Comparison of ENCODE assay signal across 26 cellular contexts in the genomic region with DNA sequence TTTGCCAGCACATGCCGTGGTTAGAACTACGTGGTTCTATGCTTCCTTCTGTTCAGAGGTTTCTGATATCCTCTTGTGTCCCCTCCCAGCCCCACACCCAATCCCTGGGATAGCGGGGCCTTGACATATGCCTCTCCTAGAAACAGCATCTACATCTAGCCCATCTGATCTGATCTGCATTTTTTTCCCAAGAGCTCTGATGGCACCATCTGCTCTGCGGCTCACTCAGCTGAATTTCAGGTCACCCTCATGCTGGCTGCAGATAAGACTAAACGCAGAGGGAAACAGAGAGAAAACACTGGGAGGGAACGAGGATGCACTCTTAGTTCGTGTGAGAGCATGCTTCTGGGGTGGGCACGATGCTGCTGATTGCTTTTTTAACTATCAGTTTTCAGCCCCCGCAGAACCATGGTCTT. TPM values are rescaled to one million over a fixed set of nuclear protein-coding genes. Genes with fewer than 3 reads are reported as not detected.
A peak's percentile ranks its signal among the peaks of the same experiment; 100 is the strongest.
DNase-seq lines count a peak whose midpoint lies in the region; ATAC-seq and TF ChIP-seq lines count a peak whose summit lies in the region.
"Had no signal": no experiment of that assay in that cellular context is flagged by ENCODE, and none has a peak within 500 bp of the region (broad histone marks: within the 10 kb centered on the region; RNA-seq: fewer than 3 reads in every experiment).

No MANE protein-coding gene starts in this region.

- H3K4me3 ChIP-seq in left ventricle myocardium inferior (no peak overlapping the region), tibial nerve (no peak overlapping the region)
- H3K4me3 ChIP-seq: heart left ventricle, MG63, SK-N-MC, skin epidermis had no signal

- H3K36me3 Mint-ChIP-seq in endothelial cell (ENCODE audit: low read depth, unreplicated experiment): peaks cover 33% of the 10 kb centered on the region
- H3K36me3 Mint-ChIP-seq: activated naive CD4-positive, alpha-beta T cell treated with anti-CD3 and anti-CD28 coated beads, Interleukin-2, amount 50 U/mL, for 72 hours had no signal

- TF ChIP-seq POLR2A in tibial nerve (IDR thresholded peaks at IDR 0.05): no peak

- H3K27ac ChIP-seq in left ventricle myocardium inferior (replicated peaks) (peak overlapping the region; percentile 82), tibial nerve (peak overlapping the region in 2 of 4 donors; percentile 82 to 84)
- H3K27ac ChIP-seq: SK-N-MC, VCaP had no signal

- H3K27me3 Mint-ChIP-seq in endothelial cell (ENCODE audit: unreplicated experiment): no peaks in the 10 kb centered on the region
- H3K27me3 Mint-ChIP-seq: activated CD4-positive, alpha-beta T cell treated with anti-CD3 and anti-CD28 coated beads, Interleukin-2, amount 10 ng/mL, durations not matched to agents 24 days and 14 days; central memory CD8-positive, alpha-beta T cell; T-helper 17 cell had no signal

- no peak for TF ChIP-seq EP300 in tibial nerve (IDR thresholded peaks at IDR 0.05)

- intact Hi-C loops in left ventricle myocardium inferior (cut with micrococcal nuclease): no loop called here
- intact Hi-C loops in Right ventricle myocardium inferior (cut with DNase I): no loop called here

- WGBS in tibial nerve, 2 donors: 87% methylated on average over 9 of the region's 9 CpGs

- ATAC-seq in Right ventricle myocardium inferior (no peak), GM19395 (IDR thresholded peaks at IDR 0.05; ENCODE audit: unreplicated experiment) (no peak), HG02884 (IDR thresholded peaks at IDR 0.05; ENCODE audit: unreplicated experiment) (no peak)
- ATAC-seq: activated naive CD4-positive, alpha-beta T cell treated with anti-CD3 and anti-CD28 coated beads, Interleukin-2, amount 50 U/mL, for 72 hours; heart left ventricle; left colon; T-helper 17 cell had no signal

- no peaks in the 10 kb centered on the region for H3K9me3 Mint-ChIP-seq in endothelial cell (ENCODE audit: unreplicated experiment)
- H3K9me3 Mint-ChIP-seq: activated CD4-positive, alpha-beta T cell treated with anti-CD3 and anti-CD28 coated beads, Interleukin-2, amount 10 ng/mL, durations not matched to agents 24 days and 14 days; activated naive CD4-positive, alpha-beta T cell treated with anti-CD3 and anti-CD28 coated beads, Interleukin-2, amount 50 U/mL, for 72 hours; central memory CD8-positive, alpha-beta T cell had no signal

- TF ChIP-seq CTCF in left ventricle myocardium inferior (IDR thresholded peaks at IDR 0.05; ENCODE audit: borderline replicate concordance): no peak
- TF ChIP-seq CTCF in endothelial cell (IDR thresholded peaks at IDR 0.05; ENCODE audit: unreplicated experiment): no peak
- no peak for TF ChIP-seq CTCF in tibial nerve (IDR thresholded peaks at IDR 0.05)

- peak overlapping the region; percentile 8 for H3K4me3 Mint-ChIP-seq in endothelial cell (ENCODE audit: unreplicated experiment)
- H3K4me3 Mint-ChIP-seq: activated CD4-positive, alpha-beta T cell treated with anti-CD3 and anti-CD28 coated beads, Interleukin-2, amount 10 ng/mL, durations not matched to agents 24 days and 14 days; central memory CD8-positive, alpha-beta T cell; T-helper 17 cell had no signal

- H3K36me3 ChIP-seq in left ventricle myocardium inferior: peaks cover 95% of the 10 kb centered on the region
- peaks cover 0 to 73% (median 15%) of the 10 kb centered on the region in 3 donors for H3K36me3 ChIP-seq in tibial nerve
- H3K36me3 ChIP-seq: MG63 had no signal

- peaks cover 23% of the 10 kb centered on the region for H3K4me1 Mint-ChIP-seq in endothelial cell (ENCODE audit: unreplicated experiment)

- H3K27me3 ChIP-seq in left ventricle myocardium inferior (ENCODE audit: low read depth): no peaks in the 10 kb centered on the region
- H3K27me3 ChIP-seq in tibial nerve: no peaks in the 10 kb centered on the region
- H3K27me3 ChIP-seq: heart left ventricle, MG63 had no signal

- H3K4me1 ChIP-seq in left ventricle myocardium inferior (peaks cover 78% of the 10 kb centered on the region), tibial nerve (peaks cover 0 to 48% (median 16%) of the 10 kb centered on the region in 4 donors)

- no peak for DNase-seq in left ventricle myocardium inferior
- no peak for DNase-seq in Right ventricle myocardium inferior (ENCODE audit: missing footprints)
- peak; percentile 57 for DNase-seq in SK-N-DZ (ENCODE audit: low spot score)
- no peak for DNase-seq in endothelial cell (ENCODE audit: low spot score)
- no peak for DNase-seq in tibial nerve (ENCODE audit: low spot score in 2 of 2)
- DNase-seq in kidney tubule cell (ENCODE audit: low spot score): no peak
- DNase-seq: activated CD4-positive, alpha-beta T cell treated with anti-CD3 and anti-CD28 coated beads, Interleukin-2, amount 10 ng/mL, durations not matched to agents 24 days and 14 days; AML-193; COR-L47; heart left ventricle; left colon; mesenchymal stem cell; MG63; NCI-H1417; NCI-H2107; NCI-H526; nucleus accumbens; RPMI8226; T-helper 17 cell had no signal

- H3K27ac Mint-ChIP-seq in endothelial cell (ENCODE audit: unreplicated experiment): no peak overlapping the region
- H3K27ac Mint-ChIP-seq: activated CD4-positive, alpha-beta T cell treated with anti-CD3 and anti-CD28 coated beads, Interleukin-2, amount 10 ng/mL, durations not matched to agents 24 days and 14 days; activated naive CD4-positive, alpha-beta T cell treated with anti-CD3 and anti-CD28 coated beads, Interleukin-2, amount 50 U/mL, for 72 hours; T-helper 17 cell had no signal

- H3K9me3 ChIP-seq in left ventricle myocardium inferior (replicated peaks): no peaks in the 10 kb centered on the region
- H3K9me3 ChIP-seq in tibial nerve: no peaks in the 10 kb centered on the region
- H3K9me3 ChIP-seq: heart left ventricle, MG63 had no signal

RNA-seq across cellular contexts. Expression of gene WIPI1, which starts 10.7 kb away (rescaled TPM):
- 89.9 TPM for total RNA-seq in left ventricle myocardium inferior
- 62.8 TPM for total RNA-seq in Right ventricle myocardium inferior
- 3.7 and 4.7 TPM in 2 replicates for polyA plus RNA-seq in SK-N-DZ (2014; cell fraction: cytosol; rRNA removed)
- polyA plus RNA-seq in SK-N-DZ (2014; cell fraction: nucleus; rRNA removed): 1.4 and 7.6 TPM in 2 replicates
- total RNA-seq in endothelial cell (ENCODE audit: unreplicated experiment): 98.0 TPM
- 100 to 1,000 TPM in 1 of 4 donors, 10 to 100 TPM in 3; 71.4 to 131 (median 77.2) TPM for total RNA-seq in tibial nerve
